In genomic region chr7:100671353-100672327, GRCh38 we compare ENCODE assay signal across 34 cellular contexts. TPM values are rescaled to one million over a fixed set of nuclear protein-coding genes. Genes with fewer than 3 reads are reported as not detected.
"Had no signal": no experiment of that assay in that cellular context is flagged by ENCODE, and none has a peak within 500 bp of the region (broad histone marks: within the 10 kb centered on the region; RNA-seq: fewer than 3 reads in every experiment).

No MANE protein-coding gene starts in this region.

- ATAC-seq: activated T-cell treated with anti-CD3 and anti-CD28 coated beads, Interleukin-2, amount 50 U/mL, for 72 hours; heart right ventricle; left lung; lower lobe of right lung; sciatic nerve; stimulated activated memory B cell treated with anti-CD40 and anti-IgM and Interleukin-4, amounts not matched to agents 10 μg/mL and 1 μg/mL and 100 μg/mL, for 72 hours; stimulated activated naive CD8-positive, alpha-beta T cell treated with anti-CD3 and anti-CD28 coated beads, Interleukin-15, amount 100 ng/mL, for 72 hours had no signal

- DNase-seq: activated CD4-positive, alpha-beta T cell treated with anti-CD3 and anti-CD28 coated beads for 4 hours; activated CD4-positive, alpha-beta T cell treated with anti-CD3 and anti-CD28 coated beads, Interleukin-2, amount 50 U/mL, for 4 hours; activated effector memory CD4-positive, alpha-beta T cell treated with Interleukin-2 at 50 U/mL for 16 hours; activated naive CD4-positive, alpha-beta T cell treated with Interleukin-2 at 50 U/mL for 16 hours; activated T-cell treated with anti-CD3 and anti-CD28 coated beads for 4 hours; activated T-cell treated with anti-CD3 and anti-CD28 coated beads, Interleukin-2, amount 50 U/mL, for 72 hours; anterior cingulate cortex; cerebellar nuclear complex; colonic mucosa; effector CD8-positive, alpha-beta T cell; esophagus squamous epithelium; foreskin melanocyte; heart right ventricle; left lung; lower lobe of right lung; mesenchymal stem cell; nephron progenitor cell; stimulated activated CD4-positive, alpha-beta T cell treated with anti-CD3 and anti-CD28 coated beads, Interleukin-4, amount 100 ng/mL, for 24 hours; stimulated activated naive CD8-positive, alpha-beta T cell treated with anti-CD3 and anti-CD28 coated beads, Interleukin-15, amount 100 ng/mL, for 72 hours; substantia nigra; upper lobe of left lung had no signal

- H3K27ac ChIP-seq: colonic mucosa, epithelial cell of prostate, esophagus squamous epithelium, left lung, lower lobe of right lung, ovary, upper lobe of left lung, vagina had no signal

- H3K9me3 ChIP-seq: colonic mucosa, esophagus squamous epithelium, heart right ventricle, left lung, lower lobe of right lung, ovary, upper lobe of left lung, vagina had no signal

- H3K27ac Mint-ChIP-seq: activated naive CD8-positive, alpha-beta T cell; activated T-cell treated with anti-CD3 and anti-CD28 coated beads, Interleukin-2, amount 50 U/mL, for 72 hours; nephron progenitor cell; progenitor cell of endocrine pancreas had no signal

- FAIRE-seq: endometrium had no signal

- H3K27me3 Mint-ChIP-seq: activated naive CD8-positive, alpha-beta T cell; stimulated activated memory B cell treated with anti-CD40 and anti-IgM and Interleukin-4, amounts not matched to agents 10 μg/mL and 1 μg/mL and 100 μg/mL, for 72 hours; stimulated activated naive CD8-positive, alpha-beta T cell treated with anti-CD3 and anti-CD28 coated beads, Interleukin-15, amount 100 ng/mL, for 72 hours had no signal

- H3K36me3 Mint-ChIP-seq: activated naive CD8-positive, alpha-beta T cell had no signal

- H3K36me3 ChIP-seq: colonic mucosa, ovary had no signal

- H3K4me3 ChIP-seq: colonic mucosa, esophagus squamous epithelium, ovary, skin epidermis, upper lobe of left lung, vagina had no signal

- H3K4me1 ChIP-seq: colonic mucosa had no signal

- H3K9me3 Mint-ChIP-seq: activated T-cell treated with anti-CD3 and anti-CD28 coated beads, Interleukin-2, amount 50 U/mL, for 72 hours; nephron progenitor cell had no signal

- H3K27me3 ChIP-seq: colonic mucosa, esophagus squamous epithelium, heart right ventricle, left lung, ovary, upper lobe of left lung, vagina had no signal

RNA-seq across cellular contexts. Expression of gene ACTL6B, which starts 15.4 kb away (rescaled TPM):
- total RNA-seq: activated T-cell treated with anti-CD3 and anti-CD28 coated beads, Interleukin-2, amount 50 U/mL, for 72 hours; dermis microvascular lymphatic vessel endothelial cell; esophagus squamous epithelium; glomerular endothelial cell; heart right ventricle; left lung; lower lobe of right lung; ovary; renal cortical epithelial cell; sciatic nerve; T-helper 2 cell treated with Interferon-gamma antibody and Interleukin-4, amounts not matched to agents 100 ng/mL and 5 ng/mL, for 36 hours; upper lobe of left lung had no signal
- polyA plus RNA-seq: heart right ventricle, ovary had no signal
